Comparison of ENCODE assay signal across 16 cellular contexts in the genomic region with DNA sequence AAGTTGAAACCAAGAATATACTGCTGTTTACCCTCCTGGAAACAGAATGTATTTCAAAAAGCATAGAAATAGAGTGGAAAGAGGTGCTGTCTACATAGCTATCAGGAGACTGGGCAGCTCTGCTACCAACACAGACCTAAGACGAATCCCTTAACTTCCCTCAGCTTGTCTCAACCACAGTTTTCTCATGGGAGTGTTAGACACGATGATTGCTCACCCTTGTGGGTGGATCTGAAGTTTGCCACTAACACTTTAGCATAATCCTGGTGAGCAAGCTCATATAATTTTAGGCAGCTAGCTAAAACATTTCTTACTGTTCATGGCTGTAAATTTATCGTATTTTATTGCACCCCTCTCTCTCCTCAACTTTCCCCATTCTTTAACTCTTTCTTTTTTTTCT. TPM values are rescaled to one million over a fixed set of nuclear protein-coding genes. Genes with fewer than 3 reads are reported as not detected.
DNase-seq lines count a peak whose midpoint lies in the region; ATAC-seq and TF ChIP-seq lines count a peak whose summit lies in the region.
"Had no signal": no experiment of that assay in that cellular context is flagged by ENCODE, and none has a peak within 500 bp of the region (broad histone marks: within the 10 kb centered on the region; RNA-seq: fewer than 3 reads in every experiment).

No MANE protein-coding gene starts in this region.

- TF ChIP-seq CTCF in AG04450 (IDR thresholded peaks at IDR 0.05; ENCODE audit: low read depth, low read length) (peak; percentile 38), GM10248 (IDR thresholded peaks at IDR 0.05; ENCODE audit: control extremely low read depth, extremely low read depth, low read depth, missing control alignments) (peak; percentile 7), ascending aorta (IDR thresholded peaks at IDR 0.05) (peak in 2 of 3 experiments; percentile 9 to 15)

- DNase-seq in AG04450 (ENCODE audit: low read depth, low spot score) = peak; percentile 38
- DNase-seq in GM10248 (ENCODE audit: extremely low spot score) = no peak
- no peak for DNase-seq in ascending aorta (ENCODE audit: low spot score in 2 of 2)
- DNase-seq in NCI-H526 treated with DMSO at 0.1 percent for 48 hours (lab: John Stamatoyannopoulos, UW) = no peak
- DNase-seq in HK-2 (ENCODE audit: unreplicated experiment) = no peak
- DNase-seq in DMS153 (lab: John Stamatoyannopoulos, UW) = no peak
- DNase-seq: activated CD8-positive, alpha-beta memory T cell treated with anti-CD3 and anti-CD28 coated beads, Interleukin-2, amount 50 U/mL, for 4 hours; body of pancreas; CD8-positive, alpha-beta T cell; H7; KBM-7 had no signal

- peaks cover 0 to 5% of the 10 kb centered on the region in 2 donors for H3K4me1 ChIP-seq in ascending aorta
- peaks cover 26% of the 10 kb centered on the region; the same call in 1 of the 2 replicates for H3K4me1 ChIP-seq in iPS-20b (ENCODE audit: insufficient read depth, low read length)
- H3K4me1 ChIP-seq: body of pancreas, vagina had no signal

- peak overlapping the region; percentile 8; the same call in 1 of the 2 replicates for H3K9ac ChIP-seq in iPS-20b (ENCODE audit: low read depth, low read length)

- H3K27ac ChIP-seq in AG04450 (ENCODE audit: low read depth, low read length) (no peak overlapping the region), ascending aorta (no peak overlapping the region), iPS-20b (ENCODE audit: low read length) (no peak overlapping the region)
- H3K27ac ChIP-seq: body of pancreas, epithelial cell of prostate, vagina had no signal

- intact Hi-C loops in ascending aorta (cut with DNase I) = no loop called here

- H3K9me3 ChIP-seq in AG04450 (ENCODE audit: control insufficient read depth, insufficient read depth, low read length) (no peaks in the 10 kb centered on the region), ascending aorta (no peaks in the 10 kb centered on the region), iPS-20b (ENCODE audit: insufficient read depth, low read depth, low read length) (no peaks in the 10 kb centered on the region)
- H3K9me3 ChIP-seq: body of pancreas, vagina had no signal

- POLR2A ChIA-PET in AG04450 (lab: Yijun Ruan, JAX) = no interaction called here
- POLR2A ChIA-PET in GM10248 (lab: Yijun Ruan, JAX) = no interaction called here

- CTCF ChIA-PET in AG04450 (lab: Charles Lee) = interaction anchor here (0.9 kb wide), 1 partner anchor 73 kb away, joined by 4 read pairs; no protein-coding TSS in a partner anchor
- CTCF ChIA-PET in GM10248 (lab: Yijun Ruan, JAX) = interaction anchor here (1.0 to 1.5 kb wide), 3 partner anchors 10 to 15 kb away, joined by 5 to 6 read pairs (median 5); no protein-coding TSS in a partner anchor

- H3K36me3 ChIP-seq in ascending aorta (peaks cover 6 to 17% of the 10 kb centered on the region in 2 donors), iPS-20b (ENCODE audit: insufficient read depth, low read depth, low read length) (no peaks in the 10 kb centered on the region)
- H3K36me3 ChIP-seq: vagina had no signal

- ATAC-seq in HG02973 (IDR thresholded peaks at IDR 0.05; ENCODE audit: unreplicated experiment) = no peak
- ATAC-seq: body of pancreas; CD8-positive, alpha-beta T cell; Panc1 had no signal

- H3K27me3 ChIP-seq in AG04450 (ENCODE audit: control insufficient read depth, insufficient read depth, low read length) = no peaks in the 10 kb centered on the region
- H3K27me3 ChIP-seq in ascending aorta = no peaks in the 10 kb centered on the region
- no peaks in the 10 kb centered on the region for H3K27me3 ChIP-seq in iPS-20b (ENCODE audit: insufficient read depth, low read length)
- H3K27me3 ChIP-seq: body of pancreas, vagina had no signal

- no peak overlapping the region for H3K4me3 ChIP-seq in AG04450 (ENCODE audit: low read depth, low read length)
- H3K4me3 ChIP-seq in ascending aorta = no peak overlapping the region
- no peak overlapping the region for H3K4me3 ChIP-seq in iPS-20b (ENCODE audit: low read length)
- H3K4me3 ChIP-seq: body of pancreas, vagina had no signal

RNA-seq across cellular contexts. Expression of gene C12orf75, which starts 38.5 kb away (rescaled TPM):
- 252 and 350 TPM in 2 replicates for polyA plus RNA-seq in AG04450 (2011; rRNA removed)
- 45.5 and 56.7 TPM in 2 replicates for polyA minus RNA-seq in AG04450 (2011; rRNA and poly(A)+ RNA removed)
- total RNA-seq in ascending aorta = 56.5 TPM
